ENCODE assay signal across 17 cellular contexts in the genomic region with DNA sequence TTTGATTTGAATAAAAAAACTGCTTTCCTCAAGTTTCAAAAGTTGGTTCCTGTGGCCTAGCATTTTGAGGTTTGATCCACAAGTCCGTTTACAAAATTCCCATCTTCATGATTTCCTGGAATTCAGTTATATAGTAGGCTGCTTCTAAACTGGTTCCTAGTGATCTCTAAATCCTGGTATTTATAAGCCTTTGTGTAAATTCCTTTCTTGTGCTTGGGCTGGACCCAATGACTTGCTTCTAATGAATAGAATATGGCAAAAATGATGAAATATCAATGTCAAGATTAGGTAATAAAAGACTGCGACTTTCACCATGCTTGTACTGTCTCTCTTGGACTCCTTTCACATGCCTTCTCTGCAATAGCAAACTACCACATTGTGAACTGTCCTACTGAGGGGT.
"Had no signal": no experiment of that assay in that cellular context is flagged by ENCODE, and none has a peak within 500 bp of the region (broad histone marks: within the 10 kb centered on the region; RNA-seq: fewer than 3 reads in every experiment).

No MANE protein-coding gene starts in this region.

- H3K4me3 ChIP-seq: ascending aorta, colonic mucosa, heart right ventricle, left lung, thoracic aorta, upper lobe of left lung had no signal

- DNase-seq: activated CD4-positive, alpha-beta T cell treated with anti-CD3 and anti-CD28 coated beads, Interleukin-2, amount 10 ng/mL, durations not matched to agents 24 days and 14 days; activated CD4-positive, CD25-positive, alpha-beta regulatory T cell; activated CD8-positive, alpha-beta memory T cell treated with anti-CD3 and anti-CD28 coated beads for 24 hours; activated CD8-positive, alpha-beta memory T cell treated with anti-CD3 and anti-CD28 coated beads, Interleukin-2, amount 50 U/mL, for 48 hours; activated effector memory CD4-positive, alpha-beta T cell treated with anti-CD3 and anti-CD28 coated beads, Interleukin-2, amount 50 U/mL, for 16 hours; activated naive CD4-positive, alpha-beta T cell treated with anti-CD3 and anti-CD28 coated beads, Interleukin-2, amount 50 U/mL, for 16 hours; activated T-cell treated with anti-CD3 and anti-CD28 coated beads, Interleukin-2, amount 50 U/mL, for 48 hours; colonic mucosa; heart right ventricle; left lung; nucleus accumbens; stimulated activated CD4-positive, alpha-beta T cell treated with anti-CD3 and anti-CD28 coated beads, Interleukin-4, amount 100 ng/mL, for 4 hours; upper lobe of left lung had no signal

- H3K36me3 ChIP-seq: ascending aorta, colonic mucosa, heart right ventricle, left lung, thoracic aorta, upper lobe of left lung had no signal

- H3K9me3 ChIP-seq: ascending aorta, colonic mucosa, heart right ventricle, left lung, thoracic aorta, upper lobe of left lung had no signal

- ATAC-seq: heart right ventricle; left lung; sciatic nerve; stimulated activated memory B cell treated with anti-CD40 and anti-IgM and Interleukin-4, amounts not matched to agents 10 μg/mL and 1 μg/mL and 100 μg/mL, for 72 hours had no signal

- H3K27ac ChIP-seq: ascending aorta, colonic mucosa, heart right ventricle, left lung, thoracic aorta, upper lobe of left lung had no signal

- H3K4me1 ChIP-seq: ascending aorta, colonic mucosa, heart right ventricle, left lung, upper lobe of left lung had no signal

- H3K27me3 ChIP-seq: ascending aorta, colonic mucosa, heart right ventricle, left lung, upper lobe of left lung had no signal
